Comparison of ENCODE assay signal across 5 cellular contexts in the genomic region with DNA sequence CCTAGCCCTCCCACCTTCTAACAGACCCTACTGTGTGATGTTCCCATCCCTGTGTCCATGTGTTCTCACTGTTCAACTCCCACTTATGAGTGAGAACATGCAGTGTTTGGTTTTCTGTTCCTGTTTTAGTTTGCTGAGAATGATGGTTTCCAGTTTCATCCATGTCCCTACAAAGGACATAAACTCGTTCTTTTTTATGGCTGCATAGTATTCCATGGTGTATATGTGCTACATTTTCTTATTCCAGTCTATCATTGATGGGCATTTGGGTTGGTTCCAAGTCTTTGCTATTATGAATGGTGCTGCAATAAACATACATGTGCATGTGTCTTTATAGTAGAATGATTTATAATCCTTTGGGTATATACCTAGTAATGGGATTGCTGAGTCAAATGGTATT. TPM values are rescaled to one million over a fixed set of nuclear protein-coding genes. Genes with fewer than 3 reads are reported as not detected.
"Had no signal": no experiment of that assay in that cellular context is flagged by ENCODE, and none has a peak within 500 bp of the region (broad histone marks: within the 10 kb centered on the region; RNA-seq: fewer than 3 reads in every experiment).

No MANE protein-coding gene starts in this region.

RNA-seq across cellular contexts. Expression of a gene that starts 18.0 kb away (rescaled TPM):
- total RNA-seq: HepG2, HT-29, HT1080, IMR-90 had no signal
- polyA plus RNA-seq: IgD-negative memory B cell, IMR-90 had no signal
